Comparison of ENCODE assay signal across 23 cellular contexts in genomic region chr20:60466683-60467022, GRCh38.
"Had no signal": no experiment of that assay in that cellular context is flagged by ENCODE, and none has a peak within 500 bp of the region (broad histone marks: within the 10 kb centered on the region; RNA-seq: fewer than 3 reads in every experiment).

No MANE protein-coding gene starts in this region.

- H3K27ac ChIP-seq: stomach, suprapubic skin, testis, thoracic aorta, tibial artery, tibial nerve, transverse colon, upper lobe of left lung, upper lobe of right lung, uterus, vagina had no signal

- H3K4me3 ChIP-seq: stomach, suprapubic skin, testis, thoracic aorta, tibial artery, tibial nerve, transverse colon, upper lobe of left lung, upper lobe of right lung, uterus, vagina had no signal

- H3K9me3 ChIP-seq: stomach, suprapubic skin, testis, thoracic aorta, tibial artery, tibial nerve, transverse colon, upper lobe of left lung, upper lobe of right lung, uterus, vagina had no signal

- H3K36me3 ChIP-seq: stomach, suprapubic skin, thoracic aorta, tibial artery, tibial nerve, transverse colon, upper lobe of left lung, upper lobe of right lung, uterus, vagina had no signal

- H3K4me1 ChIP-seq: stomach, suprapubic skin, testis, tibial artery, transverse colon, upper lobe of left lung, upper lobe of right lung, uterus, vagina had no signal

- ATAC-seq: stimulated activated effector memory CD8-positive, alpha-beta T cell treated with anti-CD3 and anti-CD28 coated beads, Interleukin-12 subunit alpha, Interleukin-12 subunit beta, amount 100 ng/mL, for 72 hours; stimulated activated naive B cell treated with anti-CD40 and anti-IgM and Interleukin-4, amounts not matched to agents 10 μg/mL and 1 μg/mL and 100 μg/mL, for 72 hours; stimulated activated naive CD8-positive, alpha-beta T cell treated with anti-CD3 and anti-CD28 coated beads, Interleukin-15, amount 100 ng/mL, for 72 hours; stimulated activated naive CD8-positive, alpha-beta T cell treated with anti-CD3 and anti-CD28 coated beads, Interleukin-15, Interleukin-2, amounts not matched to agents 100 U/mL and 50 U/mL, for 24 hours; upper lobe of right lung had no signal

- DNase-seq: stimulated activated CD4-positive, alpha-beta T cell treated with anti-CD3 and anti-CD28 coated beads, Interleukin-2, amount 100 ng/mL, for 48 hours; stimulated activated CD4-positive, alpha-beta T cell treated with anti-CD3 and anti-CD28 coated beads, Interleukin-4, amount 100 ng/mL, for 1 hour; stimulated activated CD4-positive, alpha-beta T cell treated with anti-CD3 and anti-CD28 coated beads, Interleukin-4, amount 100 ng/mL, for 24 hours; stimulated activated CD4-positive, alpha-beta T cell treated with anti-CD3 and anti-CD28 coated beads, Interleukin-4, amount 100 ng/mL, for 4 hours; stimulated activated CD8-positive, alpha-beta memory T cell treated with anti-CD3 and anti-CD28 coated beads, Interleukin-4, amount 100 ng/mL, for 48 hours; stimulated activated naive B cell treated with anti-CD40 and anti-IgM and Interleukin-4, amounts not matched to agents 10 μg/mL and 1 μg/mL and 100 μg/mL, for 72 hours; stimulated activated naive CD4-positive, alpha-beta T cell; stimulated activated naive CD4-positive, alpha-beta T cell treated with Interleukin-2 at 50 U/mL for 16 hours; stimulated activated naive CD8-positive, alpha-beta T cell treated with anti-CD3 and anti-CD28 coated beads, Interleukin-15, amount 100 ng/mL, for 72 hours; stimulated activated naive CD8-positive, alpha-beta T cell treated with anti-CD3 and anti-CD28 coated beads, Interleukin-15, Interleukin-2, amounts not matched to agents 100 U/mL and 50 U/mL, for 24 hours; stomach; tibial artery; transverse colon; trophoblast cell; upper lobe of left lung; upper lobe of right lung; uterus had no signal

- H3K27me3 ChIP-seq: suprapubic skin, testis, tibial artery, tibial nerve, transverse colon, upper lobe of left lung, upper lobe of right lung, uterus, vagina had no signal
